ENCODE assay signal across 13 cellular contexts in genomic region chr13:45162821-45163220, GRCh38. TPM values are rescaled to one million over a fixed set of nuclear protein-coding genes. Genes with fewer than 3 reads are reported as not detected.
DNase-seq lines count a peak whose midpoint lies in the region; ATAC-seq and TF ChIP-seq lines count a peak whose summit lies in the region.
"Had no signal": no experiment of that assay in that cellular context is flagged by ENCODE, and none has a peak within 500 bp of the region (broad histone marks: within the 10 kb centered on the region; RNA-seq: fewer than 3 reads in every experiment).

No MANE protein-coding gene starts in this region.

- TF ChIP-seq CTCF in activated CD8-positive, alpha-beta T cell treated with anti-CD3 and anti-CD28 coated beads for 36 hours (IDR thresholded peaks at IDR 0.05): no peak

- no peaks in the 10 kb centered on the region for H3K27me3 Mint-ChIP-seq in activated CD8-positive, alpha-beta T cell treated with anti-CD3 and anti-CD28 coated beads for 36 hours
- H3K27me3 Mint-ChIP-seq in activated CD8-positive, alpha-beta T cell treated with anti-CD3 and anti-CD28 coated beads, Interleukin-2, amount 10 ng/mL, durations not matched to agents 7 days and 5 days (ENCODE audit: low read depth): no peaks in the 10 kb centered on the region
- H3K27me3 Mint-ChIP-seq: activated naive CD8-positive, alpha-beta T cell treated with anti-CD3 and anti-CD28 coated beads, Interleukin-2, amount 10 ng/mL, durations not matched to agents 7 days and 5 days had no signal

- DNase-seq in activated CD8-positive, alpha-beta T cell treated with anti-CD3 and anti-CD28 coated beads for 36 hours: no peak
- DNase-seq in activated CD8-positive, alpha-beta T cell treated with anti-CD3 and anti-CD28 coated beads, Interleukin-2, amount 10 ng/mL, durations not matched to agents 7 days and 5 days: no peak
- DNase-seq in SW 1271 (lab: John Stamatoyannopoulos, UW) (peak; percentile 68 to 92), fibroblast of peridontal ligament (ENCODE audit: extremely low read depth) (peak; percentile 90), DMS 273 treated with DMSO at 0.1 percent for 48 hours (lab: John Stamatoyannopoulos, UW) (no peak), SK-N-DZ (ENCODE audit: low spot score) (no peak)
- DNase-seq in stimulated activated effector memory CD8-positive, alpha-beta T cell treated with anti-CD3 and anti-CD28 coated beads, Interleukin-12 subunit alpha, Interleukin-12 subunit beta, amount 100 ng/mL, for 72 hours (ENCODE audit: low spot score in 2 of 2): no peak
- DNase-seq: activated CD4-positive, alpha-beta T cell treated with anti-CD3 and anti-CD28 coated beads for 4 hours; activated naive CD8-positive, alpha-beta T cell treated with anti-CD3 and anti-CD28 coated beads, Interleukin-2, amount 10 ng/mL, durations not matched to agents 7 days and 5 days; mesendoderm; NCI-H2107 had no signal

- POLR2A ChIA-PET in activated CD8-positive, alpha-beta T cell treated with anti-CD3 and anti-CD28 coated beads for 36 hours (lab: Charles Lee): interaction anchor here (0.6 kb wide), 1 partner anchor 10 kb away, joined by 3 read pairs; no protein-coding TSS in a partner anchor
- POLR2A ChIA-PET in activated CD8-positive, alpha-beta T cell treated with anti-CD3 and anti-CD28 coated beads, Interleukin-2, amount 10 ng/mL, durations not matched to agents 7 days and 5 days (lab: Charles Lee): interaction anchor here (0.6 kb wide), 1 partner anchor 40 kb away, joined by 3 read pairs; no protein-coding TSS in a partner anchor

- ATAC-seq in activated CD8-positive, alpha-beta T cell treated with anti-CD3 and anti-CD28 coated beads for 36 hours: peak; percentile 53
- ATAC-seq in activated CD8-positive, alpha-beta T cell treated with anti-CD3 and anti-CD28 coated beads, Interleukin-2, amount 10 ng/mL, durations not matched to agents 7 days and 5 days: no peak
- peak; percentile 53 for ATAC-seq in stimulated activated effector memory CD8-positive, alpha-beta T cell treated with anti-CD3 and anti-CD28 coated beads, Interleukin-12 subunit alpha, Interleukin-12 subunit beta, amount 100 ng/mL, for 72 hours
- ATAC-seq in HG03135 (IDR thresholded peaks at IDR 0.05; ENCODE audit: unreplicated experiment): no peak

- H3K9me3 Mint-ChIP-seq in activated CD8-positive, alpha-beta T cell treated with anti-CD3 and anti-CD28 coated beads for 36 hours: peaks cover 8% of the 10 kb centered on the region
- H3K9me3 Mint-ChIP-seq in activated CD8-positive, alpha-beta T cell treated with anti-CD3 and anti-CD28 coated beads, Interleukin-2, amount 10 ng/mL, durations not matched to agents 7 days and 5 days (ENCODE audit: insufficient read depth): no peaks in the 10 kb centered on the region
- H3K9me3 Mint-ChIP-seq in stimulated activated effector memory CD8-positive, alpha-beta T cell treated with anti-CD3 and anti-CD28 coated beads, Interleukin-12 subunit alpha, Interleukin-12 subunit beta, amount 100 ng/mL, for 72 hours: peaks cover 5% of the 10 kb centered on the region

- intact Hi-C loops in activated CD8-positive, alpha-beta T cell treated with anti-CD3 and anti-CD28 coated beads for 36 hours (cut with micrococcal nuclease): no loop called here

- peaks cover 33% of the 10 kb centered on the region for H3K36me3 Mint-ChIP-seq in activated CD8-positive, alpha-beta T cell treated with anti-CD3 and anti-CD28 coated beads for 36 hours (ENCODE audit: low read depth)
- peaks cover 33% of the 10 kb centered on the region for H3K36me3 Mint-ChIP-seq in activated CD8-positive, alpha-beta T cell treated with anti-CD3 and anti-CD28 coated beads, Interleukin-2, amount 10 ng/mL, durations not matched to agents 7 days and 5 days (ENCODE audit: low read depth)
- peaks cover 35% of the 10 kb centered on the region for H3K36me3 Mint-ChIP-seq in stimulated activated effector memory CD8-positive, alpha-beta T cell treated with anti-CD3 and anti-CD28 coated beads, Interleukin-12 subunit alpha, Interleukin-12 subunit beta, amount 100 ng/mL, for 72 hours

- CTCF ChIA-PET in activated CD8-positive, alpha-beta T cell treated with anti-CD3 and anti-CD28 coated beads for 36 hours (lab: Charles Lee): interaction anchor here (0.6 to 1.1 kb wide), 3 partner anchors 13 to 110 kb away, joined by 3 to 5 read pairs (median 4); no protein-coding TSS in a partner anchor
- CTCF ChIA-PET in activated CD8-positive, alpha-beta T cell treated with anti-CD3 and anti-CD28 coated beads, Interleukin-2, amount 10 ng/mL, durations not matched to agents 7 days and 5 days (lab: Charles Lee): no interaction called here

- no peak overlapping the region for H3K4me3 Mint-ChIP-seq in activated CD8-positive, alpha-beta T cell treated with anti-CD3 and anti-CD28 coated beads for 36 hours
- no peak overlapping the region for H3K4me3 Mint-ChIP-seq in activated CD8-positive, alpha-beta T cell treated with anti-CD3 and anti-CD28 coated beads, Interleukin-2, amount 10 ng/mL, durations not matched to agents 7 days and 5 days
- H3K4me3 Mint-ChIP-seq in stimulated activated effector memory CD8-positive, alpha-beta T cell treated with anti-CD3 and anti-CD28 coated beads, Interleukin-12 subunit alpha, Interleukin-12 subunit beta, amount 100 ng/mL, for 72 hours: no peak overlapping the region
- H3K4me3 Mint-ChIP-seq: activated naive CD8-positive, alpha-beta T cell treated with anti-CD3 and anti-CD28 coated beads, Interleukin-2, amount 10 ng/mL, durations not matched to agents 7 days and 5 days had no signal

- no peak overlapping the region for H3K27ac Mint-ChIP-seq in activated CD8-positive, alpha-beta T cell treated with anti-CD3 and anti-CD28 coated beads for 36 hours
- no peak overlapping the region for H3K27ac Mint-ChIP-seq in activated CD8-positive, alpha-beta T cell treated with anti-CD3 and anti-CD28 coated beads, Interleukin-2, amount 10 ng/mL, durations not matched to agents 7 days and 5 days
- H3K27ac Mint-ChIP-seq in stimulated activated effector memory CD8-positive, alpha-beta T cell treated with anti-CD3 and anti-CD28 coated beads, Interleukin-12 subunit alpha, Interleukin-12 subunit beta, amount 100 ng/mL, for 72 hours: no peak overlapping the region
- H3K27ac Mint-ChIP-seq: activated naive CD8-positive, alpha-beta T cell treated with anti-CD3 and anti-CD28 coated beads, Interleukin-2, amount 10 ng/mL, durations not matched to agents 7 days and 5 days had no signal

- H3K4me1 Mint-ChIP-seq in activated CD8-positive, alpha-beta T cell treated with anti-CD3 and anti-CD28 coated beads for 36 hours (ENCODE audit: low read depth): peaks cover 15% of the 10 kb centered on the region
- no peaks in the 10 kb centered on the region for H3K4me1 Mint-ChIP-seq in activated CD8-positive, alpha-beta T cell treated with anti-CD3 and anti-CD28 coated beads, Interleukin-2, amount 10 ng/mL, durations not matched to agents 7 days and 5 days (ENCODE audit: low read depth)
- no peaks in the 10 kb centered on the region for H3K4me1 Mint-ChIP-seq in stimulated activated effector memory CD8-positive, alpha-beta T cell treated with anti-CD3 and anti-CD28 coated beads, Interleukin-12 subunit alpha, Interleukin-12 subunit beta, amount 100 ng/mL, for 72 hours
- H3K4me1 Mint-ChIP-seq: activated naive CD8-positive, alpha-beta T cell treated with anti-CD3 and anti-CD28 coated beads, Interleukin-2, amount 10 ng/mL, durations not matched to agents 7 days and 5 days had no signal

RNA-seq across cellular contexts. Expression of gene KCTD4, which starts 38.0 kb away (rescaled TPM):
- not detected for total RNA-seq in activated CD8-positive, alpha-beta T cell treated with anti-CD3 and anti-CD28 coated beads for 36 hours
- not detected for total RNA-seq in activated CD8-positive, alpha-beta T cell treated with anti-CD3 and anti-CD28 coated beads, Interleukin-2, amount 10 ng/mL, durations not matched to agents 7 days and 5 days
- not detected in 2 replicates for polyA plus RNA-seq in SK-N-DZ (2014; cell fraction: cytosol; rRNA removed)
- 0.08 TPM in 1 of 2 replicates, not detected in the other for polyA plus RNA-seq in SK-N-DZ (2014; cell fraction: nucleus; rRNA removed)
- total RNA-seq: A673; activated naive CD8-positive, alpha-beta T cell treated with anti-CD3 and anti-CD28 coated beads, Interleukin-2, amount 10 ng/mL, durations not matched to agents 7 days and 5 days had no signal

RNA-seq across cellular contexts. Expression of gene GTF2F2, which starts 42.5 kb away (rescaled TPM):
- total RNA-seq in activated CD8-positive, alpha-beta T cell treated with anti-CD3 and anti-CD28 coated beads for 36 hours: 10 to 100 TPM; 25.8 to 28.9 TPM
- total RNA-seq in activated CD8-positive, alpha-beta T cell treated with anti-CD3 and anti-CD28 coated beads, Interleukin-2, amount 10 ng/mL, durations not matched to agents 7 days and 5 days: 10 to 100 TPM; 18.8 to 19.6 TPM
- polyA plus RNA-seq in SK-N-DZ (2014; cell fraction: cytosol; rRNA removed): 46.8 and 49.0 TPM in 2 replicates
- 19.1 and 27.3 TPM in 2 replicates for polyA plus RNA-seq in SK-N-DZ (2014; cell fraction: nucleus; rRNA removed)

Comparison
In these comparisons a context has a peak if more than half of its experiments do, and no peak if none do; other contexts are left out.
1. ATAC-seq: peak in activated CD8-positive, alpha-beta T cell treated with anti-CD3 and anti-CD28 coated beads for 36 hours (single experiment) and stimulated activated effector memory CD8-positive, alpha-beta T cell treated with anti-CD3 and anti-CD28 coated beads, Interleukin-12 subunit alpha, Interleukin-12 subunit beta, amount 100 ng/mL, for 72 hours (single experiment); none in activated CD8-positive, alpha-beta T cell treated with anti-CD3 and anti-CD28 coated beads, Interleukin-2, amount 10 ng/mL, durations not matched to agents 7 days and 5 days (single experiment) and HG03135 (single experiment).
2. DNase-seq: peak in SW 1271 (2 of 2) and fibroblast of peridontal ligament (single experiment); none in activated CD8-positive, alpha-beta T cell treated with anti-CD3 and anti-CD28 coated beads for 36 hours (single experiment), activated CD8-positive, alpha-beta T cell treated with anti-CD3 and anti-CD28 coated beads, Interleukin-2, amount 10 ng/mL, durations not matched to agents 7 days and 5 days (single experiment), stimulated activated effector memory CD8-positive, alpha-beta T cell treated with anti-CD3 and anti-CD28 coated beads, Interleukin-12 subunit alpha, Interleukin-12 subunit beta, amount 100 ng/mL, for 72 hours (0 of 2), DMS 273 treated with DMSO at 0.1 percent for 48 hours (single experiment) and SK-N-DZ (single experiment).